In genomic region chr6:44266347-44266746, GRCh38 we compare ENCODE assay signal across 9 cellular contexts.
DNase-seq lines count a peak whose midpoint lies in the region; ATAC-seq and TF ChIP-seq lines count a peak whose summit lies in the region.
"Had no signal": no experiment of that assay in that cellular context is flagged by ENCODE, and none has a peak within 500 bp of the region (broad histone marks: within the 10 kb centered on the region; RNA-seq: fewer than 3 reads in every experiment).

No MANE protein-coding gene starts in this region.

- H3K36me3 Mint-ChIP-seq in T-helper 2 cell treated with Interferon-gamma antibody and Interleukin-4, amounts not matched to agents 5 μg/mL and 100 μg/mL, for 36 hours (ENCODE audit: low read depth) = peaks cover 16% of the 10 kb centered on the region
- H3K36me3 Mint-ChIP-seq in nephron progenitor cell (ENCODE audit: low read depth) = no peaks in the 10 kb centered on the region

- H3K4me3 Mint-ChIP-seq in T-helper 2 cell treated with Interferon-gamma antibody and Interleukin-4, amounts not matched to agents 5 μg/mL and 100 μg/mL, for 36 hours = peak overlapping the region; percentile 87
- peak overlapping the region; percentile 92 for H3K4me3 Mint-ChIP-seq in nephron progenitor cell

- no peak for DNase-seq in T-helper 2 cell treated with Interferon-gamma antibody and Interleukin-4, amounts not matched to agents 5 μg/mL and 100 μg/mL, for 36 hours (ENCODE audit: low spot score)
- no peak for DNase-seq in T-helper 2 cell
- DNase-seq in nephron progenitor cell = no peak
- no peak for DNase-seq in NCI-H82 (lab: John Stamatoyannopoulos, UW)
- no peak for DNase-seq in glomerular visceral epithelial cell (ENCODE audit: extremely low spot score)

- TF ChIP-seq CTCF in VCaP (conservative IDR thresholded peaks at IDR 0.05) (no peak), nephron progenitor cell (IDR thresholded peaks at IDR 0.05) (no peak)

- ATAC-seq in GM21717 (IDR thresholded peaks at IDR 0.05; ENCODE audit: unreplicated experiment) (peak; percentile 26), HG02763 (IDR thresholded peaks at IDR 0.05; ENCODE audit: unreplicated experiment) (no peak)
- ATAC-seq: left lobe of liver had no signal

- H3K27ac Mint-ChIP-seq in T-helper 2 cell treated with Interferon-gamma antibody and Interleukin-4, amounts not matched to agents 5 μg/mL and 100 μg/mL, for 36 hours = peak overlapping the region; percentile 68
- no peak overlapping the region for H3K27ac Mint-ChIP-seq in nephron progenitor cell

- peaks cover 23% of the 10 kb centered on the region for H3K27me3 Mint-ChIP-seq in T-helper 2 cell treated with Interferon-gamma antibody and Interleukin-4, amounts not matched to agents 5 μg/mL and 100 μg/mL, for 36 hours (ENCODE audit: low read depth)
- H3K27me3 Mint-ChIP-seq in nephron progenitor cell (ENCODE audit: low read depth, poor library complexity) = peaks cover 14% of the 10 kb centered on the region

- peaks cover 39% of the 10 kb centered on the region for H3K4me1 Mint-ChIP-seq in T-helper 2 cell treated with Interferon-gamma antibody and Interleukin-4, amounts not matched to agents 5 μg/mL and 100 μg/mL, for 36 hours (ENCODE audit: low read depth)
- H3K4me1 Mint-ChIP-seq in nephron progenitor cell = peaks cover 80% of the 10 kb centered on the region

- no peaks in the 10 kb centered on the region for H3K9me3 Mint-ChIP-seq in T-helper 2 cell treated with Interferon-gamma antibody and Interleukin-4, amounts not matched to agents 5 μg/mL and 100 μg/mL, for 36 hours
- H3K9me3 Mint-ChIP-seq in nephron progenitor cell = no peaks in the 10 kb centered on the region

- H3K27ac ChIP-seq in VCaP = peak overlapping the region; percentile 85; the same call in 1 of the 2 replicates
